ENCODE assay signal across 11 cellular contexts in the genomic region with DNA sequence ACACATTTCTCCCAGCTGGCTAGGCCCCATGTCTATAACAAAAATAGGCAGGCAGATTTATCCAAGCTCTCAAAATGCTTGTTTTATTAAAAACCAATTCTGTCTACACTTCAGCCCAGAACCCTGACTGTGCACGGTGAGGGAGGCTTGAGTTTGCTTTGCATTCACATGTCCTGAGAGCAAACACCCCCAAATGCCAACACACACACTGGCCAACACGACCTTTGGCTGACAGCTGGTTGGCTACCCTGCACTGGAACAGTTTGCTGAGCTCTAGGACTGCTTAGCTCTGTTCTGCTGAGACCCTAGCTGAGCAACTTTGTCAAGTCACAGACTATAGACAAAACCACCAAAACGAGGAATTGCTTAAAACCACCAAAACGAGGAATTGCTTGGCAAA. TPM values are rescaled to one million over a fixed set of nuclear protein-coding genes. Genes with fewer than 3 reads are reported as not detected.
DNase-seq lines count a peak whose midpoint lies in the region; ATAC-seq, FAIRE-seq and TF ChIP-seq lines count a peak whose summit lies in the region.
"Had no signal": no experiment of that assay in that cellular context is flagged by ENCODE, and none has a peak within 500 bp of the region (broad histone marks: within the 10 kb centered on the region; RNA-seq: fewer than 3 reads in every experiment).

No MANE protein-coding gene starts in this region.

- 0% methylated on average over 4 of the region's 4 CpGs for WGBS in HepG2 (ENCODE audit: low lambda C conversion rate)

- no peak for TF ChIP-seq POLR2A in HepG2 (IDR thresholded peaks at IDR 0.05; ENCODE audit: insufficient read depth in 1 of 2, low read depth in 2 of 2, low read length in 2 of 2)

- no TSS peak for BruUV-seq in HepG2 (replicated peaks; lab: Mats Ljungman, UMichigan)

- no peaks in the 10 kb centered on the region for H3K27me3 Mint-ChIP-seq in activated CD4-positive, alpha-beta T cell treated with anti-CD3 and anti-CD28 coated beads, Interleukin-2, amount 10 ng/mL, durations not matched to agents 24 days and 14 days
- H3K27me3 Mint-ChIP-seq in activated naive CD8-positive, alpha-beta T cell treated with anti-CD3 and anti-CD28 coated beads for 36 hours = no peaks in the 10 kb centered on the region

- H3K4me3 ChIP-seq in HepG2 (replicated peaks in 1 of 3; ENCODE audit: insufficient read depth in 1 of 3, low read depth in 2 of 3, low read length in 3 of 3) (peak overlapping the region in 1 of 3 experiments; percentile 6; a peak in 1 of 6 replicates), thoracic aorta (peak overlapping the region; percentile 64)
- H3K4me3 ChIP-seq: A549 had no signal

- no peak overlapping the region for H2AFZ ChIP-seq in HepG2 (ENCODE audit: low read length)

- peak; percentile 98 for FAIRE-seq in HepG2 (lab: Jason Lieb, UNC)
- FAIRE-seq: A549, G401.6 had no signal

- H3K4me3 Mint-ChIP-seq in activated CD4-positive, alpha-beta T cell treated with anti-CD3 and anti-CD28 coated beads, Interleukin-2, amount 10 ng/mL, durations not matched to agents 24 days and 14 days = peak overlapping the region; percentile 70
- H3K4me3 Mint-ChIP-seq in activated naive CD8-positive, alpha-beta T cell treated with anti-CD3 and anti-CD28 coated beads for 36 hours = no peak overlapping the region

- no peak overlapping the region for H3K27ac Mint-ChIP-seq in activated CD4-positive, alpha-beta T cell treated with anti-CD3 and anti-CD28 coated beads, Interleukin-2, amount 10 ng/mL, durations not matched to agents 24 days and 14 days
- peak overlapping the region; percentile 89 for H3K27ac Mint-ChIP-seq in activated naive CD8-positive, alpha-beta T cell treated with anti-CD3 and anti-CD28 coated beads for 36 hours

- CTCF ChIA-PET in HepG2 (lab: Yijun Ruan, JAX; ENCODE audit: low intra/inter-chr PET ratio, low total read pairs) = no interaction called here

- H3K4me1 ChIP-seq in HepG2 (ENCODE audit: insufficient read depth, low read length) (peaks cover 66% of the 10 kb centered on the region), thoracic aorta (ENCODE audit: control insufficient read depth in 1 of 2, low read depth in 2 of 2) (peaks cover 69 to 74% of the 10 kb centered on the region in 2 donors)

- H3K27me3 ChIP-seq in HepG2 (ENCODE audit: control insufficient read depth in 1 of 2, insufficient read depth in 2 of 2, low read length in 2 of 2) = no peaks in the 10 kb centered on the region
- H3K27me3 ChIP-seq in thoracic aorta (replicated peaks; ENCODE audit: insufficient read depth) = no peaks in the 10 kb centered on the region

- TF ChIP-seq EP300 in HepG2 (IDR thresholded peaks at IDR 0.05; ENCODE audit: low read depth in 2 of 2, low read length in 2 of 2) = peak in 1 of 2 experiments; percentile 56; a peak in 2 of 4 replicates
- 0 out of 2 replicates have a peak, but pooled peaks have one; percentile 17 for TF ChIP-seq EP300 in HepG2 (CRISPR knock-in tag; IDR thresholded peaks at IDR 0.05; ENCODE audit: borderline replicate concordance)

- no peaks in the 10 kb centered on the region; a peak in 1 of 5 replicates for H3K36me3 ChIP-seq in HepG2 (replicated peaks in 1 of 2; ENCODE audit: control insufficient read depth in 1 of 2, insufficient read depth in 2 of 2, low read length in 2 of 2)
- no peaks in the 10 kb centered on the region for H3K36me3 ChIP-seq in thoracic aorta

- peak; percentile 20; the same call in 1 of the 2 replicates for TF ChIP-seq CTCF in HepG2 (CRISPR knock-in tag; IDR thresholded peaks at IDR 0.05)
- TF ChIP-seq CTCF in thoracic aorta (IDR thresholded peaks at IDR 0.05) = no peak

- peak overlapping the region; percentile 47 for H3K9ac ChIP-seq in HepG2 (ENCODE audit: insufficient read depth, low read depth, low read length)

- H3K36me3 Mint-ChIP-seq in activated CD4-positive, alpha-beta T cell treated with anti-CD3 and anti-CD28 coated beads, Interleukin-2, amount 10 ng/mL, durations not matched to agents 24 days and 14 days (ENCODE audit: low read depth) = peaks cover 21% of the 10 kb centered on the region
- peaks cover 25% of the 10 kb centered on the region for H3K36me3 Mint-ChIP-seq in activated naive CD8-positive, alpha-beta T cell treated with anti-CD3 and anti-CD28 coated beads for 36 hours

- ATAC-seq in HepG2 (peak; percentile 86), thoracic aorta (ENCODE audit: insufficient number of reproducible peaks, low FRiP score, low read depth) (no peak), HG03025 (IDR thresholded peaks at IDR 0.05; ENCODE audit: low FRiP score, unreplicated experiment) (no peak), HG02759 (IDR thresholded peaks at IDR 0.05; ENCODE audit: unreplicated experiment) (no peak)
- ATAC-seq: A549 had no signal

- H3K4me2 ChIP-seq in HepG2 (ENCODE audit: low read depth, low read length) = peak overlapping the region; percentile 51
- H3K4me2 ChIP-seq: A549 had no signal

- H3K9me3 ChIP-seq in HepG2 (ENCODE audit: low read length) (no peaks in the 10 kb centered on the region), thoracic aorta (no peaks in the 10 kb centered on the region)
- H3K9me3 ChIP-seq: A549 had no signal

- TF ChIP-seq RAD21 in HepG2 (CRISPR knock-in tag; IDR thresholded peaks at IDR 0.05) = no peak

- H3K27ac ChIP-seq in HepG2 (ENCODE audit: extremely low read length, insufficient read depth, low read length) = peak overlapping the region; percentile 56
- H3K27ac ChIP-seq in thoracic aorta = peak overlapping the region; percentile 87 to 92
- H3K27ac ChIP-seq: A549 had no signal

- POLR2A ChIA-PET in HepG2 (lab: Yijun Ruan, JAX) = interaction anchor here (1.8 kb wide), 1 partner anchor 10 kb away, joined by 8 read pairs; no protein-coding TSS in a partner anchor

- H4K20me1 ChIP-seq in HepG2 (ENCODE audit: insufficient read depth, low read length) = no peaks in the 10 kb centered on the region

- in situ Hi-C loops in HepG2 (cut with HindIII; ENCODE audit: extremely low pct_ligation_motif_present, low pct_unique_long_range_greater_than_20kb) = no loop called here

- intact Hi-C loops in activated CD4-positive, alpha-beta T cell treated with anti-CD3 and anti-CD28 coated beads, Interleukin-2, amount 10 ng/mL, durations not matched to agents 24 days and 14 days (cut with micrococcal nuclease) = loop anchor here (2.0 to 10.0 kb wide), 3 partner anchors 19 to 359 kb away; a partner anchor contains a TSS
- intact Hi-C loops in HepG2 (cut with micrococcal nuclease; ENCODE audit: unreplicated experiment) = loop anchor here (5.0 kb wide), 1 partner anchor 41 kb away; no protein-coding TSS in a partner anchor

- no peaks in the 10 kb centered on the region for H3K9me3 Mint-ChIP-seq in activated CD4-positive, alpha-beta T cell treated with anti-CD3 and anti-CD28 coated beads, Interleukin-2, amount 10 ng/mL, durations not matched to agents 24 days and 14 days
- H3K9me3 Mint-ChIP-seq in activated naive CD8-positive, alpha-beta T cell treated with anti-CD3 and anti-CD28 coated beads for 36 hours = no peaks in the 10 kb centered on the region

- H3K4me1 Mint-ChIP-seq in activated CD4-positive, alpha-beta T cell treated with anti-CD3 and anti-CD28 coated beads, Interleukin-2, amount 10 ng/mL, durations not matched to agents 24 days and 14 days = peaks cover 59% of the 10 kb centered on the region
- peaks cover 66% of the 10 kb centered on the region for H3K4me1 Mint-ChIP-seq in activated naive CD8-positive, alpha-beta T cell treated with anti-CD3 and anti-CD28 coated beads for 36 hours

- no peak for DNase-seq in activated CD4-positive, alpha-beta T cell treated with anti-CD3 and anti-CD28 coated beads, Interleukin-2, amount 10 ng/mL, durations not matched to agents 24 days and 14 days
- no peak for DNase-seq in activated CD4-positive, alpha-beta T cell treated with anti-CD3 and anti-CD28 coated beads, Interleukin-2, amount 50 U/mL, for 4 hours
- no peak for DNase-seq in activated naive CD8-positive, alpha-beta T cell treated with anti-CD3 and anti-CD28 coated beads for 36 hours
- peak; percentile 82 for DNase-seq in HepG2 (ENCODE audit: low spot score)
- DNase-seq in thoracic aorta (ENCODE audit: low spot score) = no peak
- no peak for DNase-seq in middle frontal gyrus (ENCODE audit: extremely low spot score, low spot score)
- DNase-seq: NCI-H526 had no signal

- H3K79me2 ChIP-seq in HepG2 (ENCODE audit: insufficient read depth, low read length) = peaks cover 12% of the 10 kb centered on the region

RNA-seq across cellular contexts. Expression of a gene that starts 3.6 kb away (rescaled TPM):
- total RNA-seq in activated CD4-positive, alpha-beta T cell treated with anti-CD3 and anti-CD28 coated beads, Interleukin-2, amount 10 ng/mL, durations not matched to agents 24 days and 14 days = 13.8 and 18.6 TPM in 2 replicates
- total RNA-seq in activated naive CD8-positive, alpha-beta T cell treated with anti-CD3 and anti-CD28 coated beads for 36 hours = 10 to 100 TPM; 23.6 to 30.0 TPM
- total RNA-seq in HepG2 (2016; rRNA removed; fragmentation: Illumina TruSeq; extraction: Trizol) = 8.7 and 11.7 TPM in 2 replicates
- 18.2 and 18.6 TPM in 2 replicates for total RNA-seq in HepG2 (2016; cell fraction: cytosol; rRNA removed; fragmentation: Illumina TruSeq; extraction: Trizol; ENCODE audit: low read depth)
- 7.4 and 13.2 TPM in 2 replicates for total RNA-seq in HepG2 (2016; cell fraction: insoluble cytoplasmic fraction; rRNA removed; fragmentation: Illumina TruSeq; extraction: Trizol)
- total RNA-seq in HepG2 (2016; cell fraction: membrane; rRNA removed; fragmentation: Illumina TruSeq; extraction: Trizol) = 22.9 and 26.2 TPM in 2 replicates
- total RNA-seq in HepG2 (2016; cell fraction: nucleus; rRNA removed; fragmentation: Illumina TruSeq; extraction: Trizol) = 6.8 and 12.1 TPM in 2 replicates
- polyA plus RNA-seq in HepG2 (2011; rRNA removed) = 5.7 and 6.2 TPM in 2 replicates
- 6.4 and 6.8 TPM in 2 replicates for polyA plus RNA-seq in HepG2 (2011; cell fraction: cytosol; rRNA removed)
- polyA plus RNA-seq in HepG2 (2011; cell fraction: nucleus; rRNA removed) = 27.8 and 29.6 TPM in 2 replicates
- 5.6 and 5.9 TPM in 2 replicates for polyA plus RNA-seq in HepG2 (2012)
- polyA plus RNA-seq in HepG2 (2016; cell fraction: cytosol; fragmentation: Illumina TruSeq; extraction: Trizol; ENCODE audit: low read depth) = 28.0 and 29.6 TPM in 2 replicates
- polyA plus RNA-seq in HepG2 (2016; cell fraction: insoluble cytoplasmic fraction; fragmentation: Illumina TruSeq; extraction: Trizol; ENCODE audit: low read depth) = 8.4 and 9.2 TPM in 2 replicates
- polyA plus RNA-seq in HepG2 (2016; cell fraction: membrane; fragmentation: Illumina TruSeq; extraction: Trizol; ENCODE audit: low read depth) = 25.4 and 30.7 TPM in 2 replicates
- 12.9 and 17.4 TPM in 2 replicates for polyA plus RNA-seq in HepG2 (2016; cell fraction: nucleus; fragmentation: Illumina TruSeq; extraction: Trizol; ENCODE audit: insufficient read depth, low read depth)
- 11.7 and 11.8 TPM in 2 replicates for polyA minus RNA-seq in HepG2 (2011; rRNA and poly(A)+ RNA removed; ENCODE audit: low replicate concordance)
- 6.1 and 8.6 TPM in 2 replicates for polyA minus RNA-seq in HepG2 (2011; cell fraction: cytosol; rRNA and poly(A)+ RNA removed)
- 5.3 and 7.9 TPM in 2 replicates for polyA minus RNA-seq in HepG2 (2011; cell fraction: nucleus; rRNA and poly(A)+ RNA removed)
- 10 to 100 TPM; 45.2 to 75.1 TPM for total RNA-seq in thoracic aorta

RNA-seq across cellular contexts. Expression of a gene that starts 58.9 kb away (rescaled TPM):
- 0.43 and 0.54 TPM in 2 replicates for total RNA-seq in activated CD4-positive, alpha-beta T cell treated with anti-CD3 and anti-CD28 coated beads, Interleukin-2, amount 10 ng/mL, durations not matched to agents 24 days and 14 days
- 1 to 10 TPM in 1 of 2 experiments, under 1 TPM in 1; 0.91 to 1.0 TPM for total RNA-seq in activated naive CD8-positive, alpha-beta T cell treated with anti-CD3 and anti-CD28 coated beads for 36 hours
- total RNA-seq in HepG2 (2016; rRNA removed; fragmentation: Illumina TruSeq; extraction: Trizol) (1.3 and 1.4 TPM in 2 replicates), thoracic aorta (10 to 100 TPM; 21.0 to 33.8 TPM)
- total RNA-seq in HepG2 (2016; cell fraction: cytosol; rRNA removed; fragmentation: Illumina TruSeq; extraction: Trizol; ENCODE audit: low read depth) = 1.1 TPM in 1 of 2 replicates, not detected in the other
- 1.8 and 2.0 TPM in 2 replicates for total RNA-seq in HepG2 (2016; cell fraction: insoluble cytoplasmic fraction; rRNA removed; fragmentation: Illumina TruSeq; extraction: Trizol)
- total RNA-seq in HepG2 (2016; cell fraction: membrane; rRNA removed; fragmentation: Illumina TruSeq; extraction: Trizol) = 0.62 and 1.3 TPM in 2 replicates
- 1.5 and 1.8 TPM in 2 replicates for total RNA-seq in HepG2 (2016; cell fraction: nucleus; rRNA removed; fragmentation: Illumina TruSeq; extraction: Trizol)
- 0.60 and 0.84 TPM in 2 replicates for polyA plus RNA-seq in HepG2 (2011; rRNA removed)
- 0.46 and 0.76 TPM in 2 replicates for polyA plus RNA-seq in HepG2 (2011; cell fraction: cytosol; rRNA removed)
- 8.5 TPM in 2 replicates for polyA plus RNA-seq in HepG2 (2011; cell fraction: nucleus; rRNA removed)
- 0.59 and 1.6 TPM in 2 replicates for polyA plus RNA-seq in HepG2 (2012)
- 0.95 and 1.2 TPM in 2 replicates for polyA plus RNA-seq in HepG2 (2016; cell fraction: cytosol; fragmentation: Illumina TruSeq; extraction: Trizol; ENCODE audit: low read depth)
- 1.7 and 2.2 TPM in 2 replicates for polyA plus RNA-seq in HepG2 (2016; cell fraction: insoluble cytoplasmic fraction; fragmentation: Illumina TruSeq; extraction: Trizol; ENCODE audit: low read depth)
- 0.33 and 0.93 TPM in 2 replicates for polyA plus RNA-seq in HepG2 (2016; cell fraction: membrane; fragmentation: Illumina TruSeq; extraction: Trizol; ENCODE audit: low read depth)
- polyA plus RNA-seq in HepG2 (2016; cell fraction: nucleus; fragmentation: Illumina TruSeq; extraction: Trizol; ENCODE audit: insufficient read depth, low read depth) = 4.6 and 6.7 TPM in 2 replicates
- 0.54 TPM in 1 of 2 replicates, not detected in the other for polyA minus RNA-seq in HepG2 (2011; rRNA and poly(A)+ RNA removed; ENCODE audit: low replicate concordance)
- polyA minus RNA-seq in HepG2 (2011; cell fraction: cytosol; rRNA and poly(A)+ RNA removed) = not detected in 2 replicates
- not detected in 2 replicates for polyA minus RNA-seq in HepG2 (2011; cell fraction: nucleus; rRNA and poly(A)+ RNA removed)
- polyA plus RNA-seq: A549 had no signal

Comparison
In these comparisons a context has a peak if more than half of its experiments do, and no peak if none do; other contexts are left out.
1. RNA of a gene that starts 58.9 kb away (total RNA-seq): 21.0 to 33.8 TPM in thoracic aorta; 0.62 to 2.0 TPM in HepG2, 0.91 to 1.0 TPM in activated naive CD8-positive, alpha-beta T cell treated with anti-CD3 and anti-CD28 coated beads for 36 hours and 0.43 to 0.54 TPM in activated CD4-positive, alpha-beta T cell treated with anti-CD3 and anti-CD28 coated beads, Interleukin-2, amount 10 ng/mL, durations not matched to agents 24 days and 14 days; every median in the first group is over 4 times any median in the second.